10 cellular contexts compared by ENCODE assay signal in the genomic region with DNA sequence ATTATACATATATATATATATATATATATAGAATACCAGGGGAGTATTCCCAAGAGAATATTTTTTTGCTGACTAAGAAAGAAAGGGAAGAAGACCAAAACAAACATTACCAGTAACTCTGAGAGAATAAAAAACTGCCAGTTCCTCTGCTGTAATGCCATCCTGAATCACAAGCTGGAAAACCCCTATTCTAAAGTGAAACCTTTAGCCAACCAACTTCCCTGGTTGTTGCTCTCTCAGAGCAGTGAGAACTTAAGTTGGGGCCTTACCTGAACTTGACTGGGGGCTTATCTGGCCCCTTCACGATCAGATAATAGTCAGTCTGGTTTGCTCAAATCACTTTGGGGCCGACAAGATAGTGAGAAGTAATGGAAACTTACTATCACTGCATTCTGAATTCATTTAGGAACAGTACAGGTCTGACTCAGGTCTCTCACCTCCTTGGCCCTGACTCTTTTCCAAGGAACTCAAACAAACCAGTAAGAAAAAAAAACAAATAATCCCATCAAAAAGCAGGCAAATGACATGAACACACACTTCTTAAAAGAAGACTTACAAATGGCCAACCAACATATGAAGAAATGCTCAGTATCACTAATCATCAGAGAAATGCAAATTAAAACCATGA.
DNase-seq lines count a peak whose midpoint lies in the region; ATAC-seq and TF ChIP-seq lines count a peak whose summit lies in the region.
"Had no signal": no experiment of that assay in that cellular context is flagged by ENCODE, and none has a peak within 500 bp of the region (broad histone marks: within the 10 kb centered on the region; RNA-seq: fewer than 3 reads in every experiment).

No MANE protein-coding gene starts in this region.

- ATAC-seq in GM19351 (IDR thresholded peaks at IDR 0.05; ENCODE audit: unreplicated experiment) = peak; percentile 32
- no peak for ATAC-seq in GM19467 (IDR thresholded peaks at IDR 0.05; ENCODE audit: unreplicated experiment)

- no peaks in the 10 kb centered on the region for H3K9me3 Mint-ChIP-seq in CD14-positive monocyte
- H3K9me3 Mint-ChIP-seq in nephron progenitor cell = peaks cover 14% of the 10 kb centered on the region
- H3K9me3 Mint-ChIP-seq: neural crest cell had no signal

- H3K4me3 Mint-ChIP-seq in CD14-positive monocyte (peak overlapping the region in 1 of 2 donors; percentile 59), nephron progenitor cell (no peak overlapping the region)
- H3K4me3 Mint-ChIP-seq: neural crest cell had no signal

- CTCF ChIA-PET in PC-9 (lab: Charles Lee) = no interaction called here

- intact Hi-C loops in CD14-positive monocyte (cut with micrococcal nuclease) = no loop called here
- intact Hi-C loops in PC-9 (cut with micrococcal nuclease; ENCODE audit: unreplicated experiment) = no loop called here

- no peak overlapping the region for H2AFZ ChIP-seq in PC-9

- no peaks in the 10 kb centered on the region for H4K20me1 ChIP-seq in PC-9 (ENCODE audit: insufficient read depth)

- no TSS peak for BruUV-seq in PC-9 (replicated peaks; lab: Mats Ljungman, UMichigan)

- H3K27me3 ChIP-seq in PC-9 (ENCODE audit: insufficient read depth, low read depth) = no peaks in the 10 kb centered on the region

- no peaks in the 10 kb centered on the region for H3F3A ChIP-seq in PC-9 (ENCODE audit: insufficient read depth, low read depth)

- DNase-seq in CD14-positive monocyte (ENCODE audit: low spot score) = no peak
- no peak for DNase-seq in PC-9
- DNase-seq in fibroblast of gingiva (ENCODE audit: low read depth) = peak; percentile 26
- DNase-seq in DMS153 treated with DMSO at 0.1 percent for 48 hours (lab: John Stamatoyannopoulos, UW; ENCODE audit: unreplicated experiment) = no peak
- no peak for DNase-seq in nephron progenitor cell
- DNase-seq in NCI-H1436 (lab: John Stamatoyannopoulos, UW) = no peak

- H3K4me1 ChIP-seq in PC-9 (replicated peaks; ENCODE audit: insufficient read depth) = no peaks in the 10 kb centered on the region

- H3K79me2 ChIP-seq in PC-9 (ENCODE audit: low read depth) = no peaks in the 10 kb centered on the region

- no peak for TF ChIP-seq CTCF in CD14-positive monocyte (IDR thresholded peaks at IDR 0.05)
- TF ChIP-seq CTCF in PC-9 (conservative IDR thresholded peaks at IDR 0.05) = no peak
- no peak for TF ChIP-seq CTCF in nephron progenitor cell (IDR thresholded peaks at IDR 0.05)

- peaks cover 0 to 1% (median 0%) of the 10 kb centered on the region in 3 donors for H3K27me3 Mint-ChIP-seq in CD14-positive monocyte (ENCODE audit: low read depth in 3 of 3)
- H3K27me3 Mint-ChIP-seq in nephron progenitor cell (ENCODE audit: low read depth, poor library complexity) = peaks cover 4% of the 10 kb centered on the region

- H3K4me1 Mint-ChIP-seq in CD14-positive monocyte (peaks cover 28% of the 10 kb centered on the region), nephron progenitor cell (no peaks in the 10 kb centered on the region)

- H3K27ac ChIP-seq in PC-9 = no peak overlapping the region
- H3K27ac ChIP-seq: epithelial cell of prostate had no signal

- H3K36me3 ChIP-seq in PC-9 (ENCODE audit: low read depth) = no peaks in the 10 kb centered on the region

- no peaks in the 10 kb centered on the region for H3K9me2 ChIP-seq in PC-9 (ENCODE audit: insufficient read depth)

- H3K36me3 Mint-ChIP-seq in CD14-positive monocyte = peaks cover 24 to 34% of the 10 kb centered on the region in 2 donors
- H3K36me3 Mint-ChIP-seq in nephron progenitor cell (ENCODE audit: low read depth) = no peaks in the 10 kb centered on the region

- no peak overlapping the region for H3K4me3 ChIP-seq in PC-9

- peak overlapping the region; percentile 35; the same call in 1 of the 2 replicates for H3K4me2 ChIP-seq in PC-9

- H3K27ac Mint-ChIP-seq in CD14-positive monocyte (peak overlapping the region; percentile 79 to 94 (median 91)), nephron progenitor cell (no peak overlapping the region)

- POLR2A ChIA-PET in PC-9 (lab: Charles Lee; ENCODE audit: unreplicated experiment) = no interaction called here

- no peaks in the 10 kb centered on the region for H3K9me3 ChIP-seq in PC-9 (ENCODE audit: insufficient read depth, low read depth)
